ENCODE assay signal across 8 cellular contexts in the genomic region with DNA sequence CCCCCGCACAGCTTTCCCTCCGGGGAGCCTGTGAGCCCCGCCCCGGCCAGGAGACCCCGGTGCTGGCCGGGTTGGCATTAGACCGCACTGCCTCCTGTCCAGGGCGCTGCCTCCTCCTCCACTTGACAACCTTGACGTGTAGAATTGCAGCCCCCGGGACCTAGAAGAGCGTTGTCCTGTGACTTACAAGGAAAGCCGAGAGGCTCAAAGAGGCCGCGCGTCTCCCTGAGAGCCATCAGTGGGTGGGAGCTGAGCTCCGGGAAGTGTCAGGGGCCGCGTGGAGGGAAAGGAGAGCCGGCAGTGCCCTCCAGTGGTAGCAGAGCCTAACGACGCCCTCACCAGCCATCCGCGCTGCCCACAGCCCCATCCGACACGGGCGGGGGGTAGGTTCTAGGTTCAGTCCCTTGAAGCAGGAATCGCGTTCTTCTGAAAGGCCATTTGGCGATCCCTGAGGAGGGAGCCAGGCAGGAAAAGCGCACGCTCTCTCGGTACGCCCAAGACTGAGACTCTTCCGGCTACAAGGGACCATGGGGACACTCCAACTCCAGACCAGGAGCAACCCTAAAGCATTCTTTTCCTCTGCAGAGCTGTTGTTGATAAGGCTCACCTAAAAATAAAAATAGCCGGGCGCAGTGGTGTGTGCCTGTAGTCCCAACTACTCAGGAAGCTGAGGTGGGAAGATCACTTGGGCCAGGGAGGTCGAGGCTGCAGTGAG. TPM values are rescaled to one million over a fixed set of nuclear protein-coding genes. Genes with fewer than 3 reads are reported as not detected.
DNase-seq lines count a peak whose midpoint lies in the region; ATAC-seq and TF ChIP-seq lines count a peak whose summit lies in the region.

No MANE protein-coding gene starts in this region.

- no peaks in the 10 kb centered on the region for H3K36me3 Mint-ChIP-seq in activated CD4-positive, alpha-beta T cell treated with anti-CD3 and anti-CD28 coated beads, Interleukin-2, amount 10 ng/mL, durations not matched to agents 24 days and 14 days (ENCODE audit: low read depth)

- H3K9me3 Mint-ChIP-seq in activated CD4-positive, alpha-beta T cell treated with anti-CD3 and anti-CD28 coated beads, Interleukin-2, amount 10 ng/mL, durations not matched to agents 24 days and 14 days, result no peaks in the 10 kb centered on the region

- peak; percentile 98 for ATAC-seq in GM19023 (IDR thresholded peaks at IDR 0.05; ENCODE audit: unreplicated experiment)
- peak; percentile 96 for ATAC-seq in HG03175 (IDR thresholded peaks at IDR 0.05; ENCODE audit: unreplicated experiment)
- ATAC-seq in right lobe of liver, result peak; percentile 98 to 100 (median 99)

- WGBS in right lobe of liver (ENCODE audit: insufficient coverage, low coverage, low lambda C conversion rate, missing lambda C conversion rate), result 9% methylated on average over 12 of the region's 37 CpGs

- H3K4me1 ChIP-seq in right lobe of liver, result peaks cover 0 to 7% (median 0%) of the 10 kb centered on the region in 4 donors

- intact Hi-C loops in activated CD4-positive, alpha-beta T cell treated with anti-CD3 and anti-CD28 coated beads, Interleukin-2, amount 10 ng/mL, durations not matched to agents 24 days and 14 days (cut with micrococcal nuclease), result loop anchor here (1.0 to 2.0 kb wide), 4 partner anchors 214 to 431 kb away; a partner anchor contains a TSS
- intact Hi-C loops in right lobe of liver (cut with DNase I), result loop anchor here (10.0 kb wide), 2 partner anchors 230 to 330 kb away; no protein-coding TSS in a partner anchor

- no peaks in the 10 kb centered on the region for H3K9me3 ChIP-seq in right lobe of liver

- H3K27ac ChIP-seq in right lobe of liver, result no peak overlapping the region

- H3K36me3 ChIP-seq in right lobe of liver, result peaks cover 0 to 2% (median 0%) of the 10 kb centered on the region in 4 donors

- peak overlapping the region; percentile 59 for H3K27ac Mint-ChIP-seq in activated CD4-positive, alpha-beta T cell treated with anti-CD3 and anti-CD28 coated beads, Interleukin-2, amount 10 ng/mL, durations not matched to agents 24 days and 14 days

- peak overlapping the region; percentile 7 to 32 (median 18) for H3K4me3 ChIP-seq in right lobe of liver

- H3K27me3 Mint-ChIP-seq in activated CD4-positive, alpha-beta T cell treated with anti-CD3 and anti-CD28 coated beads, Interleukin-2, amount 10 ng/mL, durations not matched to agents 24 days and 14 days, result no peaks in the 10 kb centered on the region

- peaks cover 7% of the 10 kb centered on the region for H3K4me1 Mint-ChIP-seq in activated CD4-positive, alpha-beta T cell treated with anti-CD3 and anti-CD28 coated beads, Interleukin-2, amount 10 ng/mL, durations not matched to agents 24 days and 14 days

- peak; percentile 84 to 93 (median 87) for TF ChIP-seq CTCF in right lobe of liver (IDR thresholded peaks at IDR 0.05)

- no peaks in the 10 kb centered on the region for H3K27me3 ChIP-seq in right lobe of liver

- no peak for TF ChIP-seq POLR2A in right lobe of liver (IDR thresholded peaks at IDR 0.05)

- peak overlapping the region; percentile 63 for H3K4me3 Mint-ChIP-seq in activated CD4-positive, alpha-beta T cell treated with anti-CD3 and anti-CD28 coated beads, Interleukin-2, amount 10 ng/mL, durations not matched to agents 24 days and 14 days

- DNase-seq in AML-193 (lab: John Stamatoyannopoulos, UW), result peak; percentile 48 to 49
- peak; percentile 51 to 75 for DNase-seq in NCI-H446 (lab: John Stamatoyannopoulos, UW)
- peak; percentile 91 for DNase-seq in activated CD4-positive, alpha-beta T cell treated with anti-CD3 and anti-CD28 coated beads, Interleukin-2, amount 10 ng/mL, durations not matched to agents 24 days and 14 days
- peak; percentile 79 for DNase-seq in dedifferentiated amniotic fluid mesenchymal stem cell (ENCODE audit: extremely low spot score)
- peak; percentile 74 to 81 (median 81) for DNase-seq in right lobe of liver
- peak; percentile 78 for DNase-seq in stimulated activated CD4-positive, alpha-beta T cell treated with anti-CD3 and anti-CD28 coated beads, Interleukin-4, amount 100 ng/mL, for 24 hours

RNA-seq across cellular contexts. Expression of a gene that starts 40.6 kb away (rescaled TPM):
- total RNA-seq in activated CD4-positive, alpha-beta T cell treated with anti-CD3 and anti-CD28 coated beads, Interleukin-2, amount 10 ng/mL, durations not matched to agents 24 days and 14 days, result 31.4 and 37.7 TPM in 2 replicates
- total RNA-seq in right lobe of liver, result 10 to 100 TPM in 5 of 6 experiments, 1 to 10 TPM in 1; 9.7 to 24.9 (median 20.1) TPM
